ENCODE assay signal across 8 cellular contexts in the genomic region with DNA sequence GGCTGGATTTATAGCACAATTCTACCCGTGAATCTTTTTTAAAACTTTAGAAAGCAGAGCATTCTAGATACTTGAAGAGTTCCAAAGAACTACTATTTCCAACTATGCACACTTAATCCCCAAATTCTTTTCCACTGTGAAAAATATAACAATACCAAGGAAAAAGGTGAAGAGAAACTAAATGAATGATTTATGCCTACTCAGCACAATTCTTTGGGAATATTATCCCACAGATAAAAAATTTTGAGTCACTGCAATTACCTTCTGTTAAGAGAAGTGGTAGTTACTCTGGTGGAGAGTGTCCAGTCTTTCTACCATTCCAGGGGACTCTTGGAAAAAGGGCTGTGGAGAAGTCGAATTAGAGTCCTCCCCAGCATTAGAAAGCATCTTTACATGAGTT.
"Had no signal": no experiment of that assay in that cellular context is flagged by ENCODE, and none has a peak within 500 bp of the region (broad histone marks: within the 10 kb centered on the region; RNA-seq: fewer than 3 reads in every experiment).

No MANE protein-coding gene starts in this region.

- H3K4me3 ChIP-seq: GM23248 had no signal

- H2AFZ ChIP-seq: GM23248 had no signal

- H3K9ac ChIP-seq: GM23248 had no signal

- DNase-seq: GM23248, GOT3, H9, HCEC 1CT, Kasumi-1, KG1 had no signal

- H3K27ac ChIP-seq: GM23248, HL-60 had no signal

- FAIRE-seq: H54 had no signal
